Comparison of ENCODE assay signal across 30 cellular contexts in genomic region chr14:96135285-96135684, GRCh38.
DNase-seq lines count a peak whose midpoint lies in the region; ATAC-seq, FAIRE-seq and TF ChIP-seq lines count a peak whose summit lies in the region.
"Had no signal": no experiment of that assay in that cellular context is flagged by ENCODE, and none has a peak within 500 bp of the region (broad histone marks: within the 10 kb centered on the region; RNA-seq: fewer than 3 reads in every experiment).

No MANE protein-coding gene starts in this region.

- no peak for TF ChIP-seq RAD21 in IMR-90 (IDR thresholded peaks at IDR 0.05; ENCODE audit: low read length)

- dilution Hi-C loops in IMR-90 (cut with HindIII; ENCODE audit: low sequenced_read_pairs, unreplicated experiment): no loop called here

- H2AFZ ChIP-seq in IMR-90 (replicated peaks; ENCODE audit: low read length, poor library complexity) (no peak overlapping the region), astrocyte (ENCODE audit: low read depth, low read length) (no peak overlapping the region)

- H4K91ac ChIP-seq in IMR-90 (ENCODE audit: insufficient read depth, low read depth, low read length): peak overlapping the region; percentile 86

- no TSS peak for BruUV-seq in IMR-90 (replicated peaks; lab: Mats Ljungman, UMichigan)

- TF ChIP-seq CTCF in IMR-90 (conservative IDR thresholded peaks at IDR 0.05; ENCODE audit: low read depth, low read length): no peak
- TF ChIP-seq CTCF in astrocyte (IDR thresholded peaks at IDR 0.05; ENCODE audit: insufficient read depth, low read depth, low read length): no peak
- TF ChIP-seq CTCF in lower lobe of right lung (IDR thresholded peaks at IDR 0.05): no peak
- TF ChIP-seq CTCF in stomach (IDR thresholded peaks at IDR 0.05): no peak

- no peak for TF ChIP-seq POLR2A in IMR-90 (IDR thresholded peaks at IDR 0.05; ENCODE audit: low read depth, low read length)
- TF ChIP-seq POLR2A in stomach (IDR thresholded peaks at IDR 0.05): no peak

- no peak overlapping the region for H3K4me3 Mint-ChIP-seq in astrocyte (ENCODE audit: unreplicated experiment)
- H3K4me3 Mint-ChIP-seq in activated naive CD4-positive, alpha-beta T cell treated with anti-CD3 and anti-CD28 coated beads for 36 hours: no peak overlapping the region
- H3K4me3 Mint-ChIP-seq: CD8-positive, alpha-beta T cell; memory B cell; natural killer cell treated with Interleukin-12 subunit alpha and Interleukin-12 subunit beta and Interleukin-15 and Interleukin-18, amount 100 ng/mL, for 72 hours; stimulated activated effector memory CD8-positive, alpha-beta T cell treated with anti-CD3 and anti-CD28 coated beads, Interleukin-12 subunit alpha, Interleukin-12 subunit beta, amount 100 ng/mL, for 72 hours had no signal

- H3K18ac ChIP-seq in IMR-90 (ENCODE audit: low read depth, low read length): peak overlapping the region; percentile 87

- H4K5ac ChIP-seq in IMR-90 (ENCODE audit: low read depth, low read length): peak overlapping the region; percentile 82; the same call in 1 of the 2 replicates

- in situ Hi-C loops in IMR-90 (cut with MboI; ENCODE audit: low sequenced_read_pairs): no loop called here

- no CpG with 5 or more reads among the region's 8 CpGs for WGBS in IMR-90 (ENCODE audit: extremely low coverage in 2 of 2, insufficient read length in 1 of 2), 2 experiments
- WGBS in stomach, 5 donors: 22 to 52% (median 26%) methylated on average over 8 of the region's 8 CpGs

- no peak overlapping the region for H3K56ac ChIP-seq in IMR-90 (ENCODE audit: extremely low read depth, insufficient read depth, low read length)

- H2AK5ac ChIP-seq in IMR-90 (ENCODE audit: low read depth, low read length): peak overlapping the region; percentile 97

- no peaks in the 10 kb centered on the region for H3K4me1 Mint-ChIP-seq in astrocyte (ENCODE audit: low read depth, unreplicated experiment)
- H3K4me1 Mint-ChIP-seq in activated naive CD4-positive, alpha-beta T cell treated with anti-CD3 and anti-CD28 coated beads for 36 hours (ENCODE audit: low read depth): no peaks in the 10 kb centered on the region
- H3K4me1 Mint-ChIP-seq: memory B cell; stimulated activated effector memory CD8-positive, alpha-beta T cell treated with anti-CD3 and anti-CD28 coated beads, Interleukin-12 subunit alpha, Interleukin-12 subunit beta, amount 100 ng/mL, for 72 hours had no signal

- peaks cover 7% of the 10 kb centered on the region; the same call in 1 of the 2 replicates for H3K9me3 ChIP-seq in IMR-90 (ENCODE audit: control insufficient read depth, insufficient read depth, low read length)
- H3K9me3 ChIP-seq in astrocyte (ENCODE audit: insufficient read depth, low read depth, low read length): peaks cover 4% of the 10 kb centered on the region
- H3K9me3 ChIP-seq in lower lobe of right lung: peaks cover 4% of the 10 kb centered on the region
- peaks cover 0 to 18% (median 11%) of the 10 kb centered on the region in 4 donors for H3K9me3 ChIP-seq in stomach
- H3K9me3 ChIP-seq: gastrocnemius medialis, prostate gland, thoracic aorta had no signal

- no peak for FAIRE-seq in astrocyte (lab: Jason Lieb, UNC)
- FAIRE-seq: GM12878, GM19239, keratinocyte had no signal

- no peak overlapping the region for H2AK9ac ChIP-seq in IMR-90 (replicated peaks; ENCODE audit: low read depth, low read length, poor library complexity)

- H3K79me2 ChIP-seq in astrocyte (ENCODE audit: insufficient read depth, low read length): no peaks in the 10 kb centered on the region

- H3K4me2 ChIP-seq in IMR-90 (ENCODE audit: low read depth, low read length): no peak overlapping the region
- H3K4me2 ChIP-seq in astrocyte (ENCODE audit: low read length): no peak overlapping the region

- H3K9ac ChIP-seq in IMR-90 (ENCODE audit: low read depth, low read length): no peak overlapping the region
- H3K9ac ChIP-seq in astrocyte (ENCODE audit: low read length): no peak overlapping the region

- H2BK15ac ChIP-seq in IMR-90 (ENCODE audit: low read depth, low read length): peak overlapping the region; percentile 85; the same call in 2 of the 3 replicates

- CTCF ChIA-PET in IMR-90 (lab: Yijun Ruan, JAX): no interaction called here
- CTCF ChIA-PET in activated naive CD4-positive, alpha-beta T cell treated with anti-CD3 and anti-CD28 coated beads for 36 hours (lab: Charles Lee): interaction anchor here (0.7 kb wide), 1 partner anchor 591 kb away, joined by 3 read pairs; no protein-coding TSS in a partner anchor

- no peaks in the 10 kb centered on the region for H3K36me3 Mint-ChIP-seq in astrocyte (ENCODE audit: low read depth, unreplicated experiment)
- H3K36me3 Mint-ChIP-seq in activated naive CD4-positive, alpha-beta T cell treated with anti-CD3 and anti-CD28 coated beads for 36 hours (ENCODE audit: low read depth): no peaks in the 10 kb centered on the region
- H3K36me3 Mint-ChIP-seq: CD8-positive, alpha-beta T cell; natural killer cell treated with Interleukin-12 subunit alpha and Interleukin-12 subunit beta and Interleukin-15 and Interleukin-18, amount 100 ng/mL, for 72 hours; stimulated activated effector memory CD8-positive, alpha-beta T cell treated with anti-CD3 and anti-CD28 coated beads, Interleukin-12 subunit alpha, Interleukin-12 subunit beta, amount 100 ng/mL, for 72 hours had no signal

- peak overlapping the region; percentile 94 for H3K4ac ChIP-seq in IMR-90 (ENCODE audit: low read depth, low read length)

- peak overlapping the region in 1 of 2 experiments; percentile 62; a peak in 1 of 4 replicates for H4K8ac ChIP-seq in IMR-90 (ENCODE audit: low read depth in 2 of 2, low read length in 2 of 2)

- no peak overlapping the region for H3K23ac ChIP-seq in IMR-90 (ENCODE audit: low read depth, low read length)

- H3K9me3 Mint-ChIP-seq in astrocyte (ENCODE audit: unreplicated experiment): peaks cover 14% of the 10 kb centered on the region
- peaks cover 7% of the 10 kb centered on the region for H3K9me3 Mint-ChIP-seq in activated naive CD4-positive, alpha-beta T cell treated with anti-CD3 and anti-CD28 coated beads for 36 hours
- H3K9me3 Mint-ChIP-seq: natural killer cell treated with Interleukin-12 subunit alpha and Interleukin-12 subunit beta and Interleukin-15 and Interleukin-18, amount 100 ng/mL, for 72 hours; stimulated activated effector memory CD8-positive, alpha-beta T cell treated with anti-CD3 and anti-CD28 coated beads, Interleukin-12 subunit alpha, Interleukin-12 subunit beta, amount 100 ng/mL, for 72 hours had no signal

- H3K27ac ChIP-seq in IMR-90 (ENCODE audit: insufficient read depth, low read length): peak overlapping the region; percentile 61; the same call in 1 of the 2 replicates
- no peak overlapping the region for H3K27ac ChIP-seq in astrocyte (ENCODE audit: low read depth, low read length)
- H3K27ac ChIP-seq in lower lobe of right lung: no peak overlapping the region
- peak overlapping the region in 4 of 5 donors; percentile 39 to 75 (median 60) for H3K27ac ChIP-seq in stomach
- H3K27ac ChIP-seq: ascending aorta, gastrocnemius medialis, prostate gland, thoracic aorta had no signal

- peaks cover 13% of the 10 kb centered on the region for H3K4me1 ChIP-seq in IMR-90 (ENCODE audit: control insufficient read depth, insufficient read depth, low read length)
- H3K4me1 ChIP-seq in astrocyte (ENCODE audit: insufficient read depth, low read length): no peaks in the 10 kb centered on the region
- H3K4me1 ChIP-seq in lower lobe of right lung: no peaks in the 10 kb centered on the region
- peaks cover 0 to 27% (median 9%) of the 10 kb centered on the region in 4 donors for H3K4me1 ChIP-seq in stomach
- H3K4me1 ChIP-seq: ascending aorta, gastrocnemius medialis, prostate gland had no signal

- H3K27ac Mint-ChIP-seq in astrocyte (ENCODE audit: unreplicated experiment): no peak overlapping the region
- H3K27ac Mint-ChIP-seq in activated naive CD4-positive, alpha-beta T cell treated with anti-CD3 and anti-CD28 coated beads for 36 hours: no peak overlapping the region
- H3K27ac Mint-ChIP-seq: activated naive CD4-positive, alpha-beta T cell treated with anti-CD3 and anti-CD28 coated beads, Interleukin-2, amount 50 U/mL, for 72 hours; CD8-positive, alpha-beta T cell; memory B cell; natural killer cell treated with Interleukin-12 subunit alpha and Interleukin-12 subunit beta and Interleukin-15 and Interleukin-18, amount 100 ng/mL, for 72 hours; stimulated activated effector memory CD8-positive, alpha-beta T cell treated with anti-CD3 and anti-CD28 coated beads, Interleukin-12 subunit alpha, Interleukin-12 subunit beta, amount 100 ng/mL, for 72 hours had no signal

- H3K4me3 ChIP-seq in IMR-90 (ENCODE audit: insufficient read depth, low read depth, low read length) (no peak overlapping the region), astrocyte (ENCODE audit: insufficient read depth, low read depth, low read length) (no peak overlapping the region), lower lobe of right lung (no peak overlapping the region), stomach (no peak overlapping the region)
- H3K4me3 ChIP-seq: ascending aorta, esophagus muscularis mucosa, gastrocnemius medialis, GM12878, prostate gland, skin epidermis, thoracic aorta had no signal

- H3K36me3 ChIP-seq in IMR-90 (ENCODE audit: control insufficient read depth, insufficient read depth, low read length) (no peaks in the 10 kb centered on the region), astrocyte (ENCODE audit: insufficient read depth, low read length) (no peaks in the 10 kb centered on the region), lower lobe of right lung (no peaks in the 10 kb centered on the region), stomach (no peaks in the 10 kb centered on the region)
- H3K36me3 ChIP-seq: ascending aorta, esophagus muscularis mucosa, gastrocnemius medialis, prostate gland, thoracic aorta had no signal

- H2BK120ac ChIP-seq in IMR-90 (ENCODE audit: low read depth, low read length): peak overlapping the region; percentile 53

- DNase-seq in IMR-90: no peak
- peak; percentile 86 for DNase-seq in astrocyte (ENCODE audit: low read depth)
- no peak for DNase-seq in lower lobe of right lung
- peak; percentile 56 for DNase-seq in stomach
- no peak for DNase-seq in SKM-1 treated with dmso at 0.1 percent for 144 hours (lab: John Stamatoyannopoulos, UW; ENCODE audit: unreplicated experiment)
- DNase-seq in activated naive CD4-positive, alpha-beta T cell treated with anti-CD3 and anti-CD28 coated beads for 36 hours: no peak
- DNase-seq: activated CD4-positive, alpha-beta T cell treated with anti-CD3 and anti-CD28 coated beads for 48 hours; CD8-positive, alpha-beta T cell; effector memory CD4-positive, alpha-beta T cell; gastrocnemius medialis; Karpas-422; NCI-H1092; NCI-H1930; NCI-H226; NCI-H82; SIG-M5; stimulated activated CD4-positive, alpha-beta T cell treated with anti-CD3 and anti-CD28 coated beads, Interleukin-2, amount 100 ng/mL, for 24 hours had no signal

- peak overlapping the region; percentile 75; the same call in 1 of the 2 replicates for H3K14ac ChIP-seq in IMR-90 (replicated peaks; ENCODE audit: low read depth, low read length)

- peaks cover 23% of the 10 kb centered on the region for H3K27me3 Mint-ChIP-seq in astrocyte (ENCODE audit: low read depth, unreplicated experiment)
- peaks cover 3% of the 10 kb centered on the region for H3K27me3 Mint-ChIP-seq in activated naive CD4-positive, alpha-beta T cell treated with anti-CD3 and anti-CD28 coated beads for 36 hours (ENCODE audit: low read depth)

- no peaks in the 10 kb centered on the region for H3K79me1 ChIP-seq in IMR-90 (ENCODE audit: low read depth in 1 of 2, low read length in 2 of 2)

- TF ChIP-seq EP300 in stomach (IDR thresholded peaks at IDR 0.05): no peak

- POLR2A ChIA-PET in IMR-90 (lab: Charles Lee; ENCODE audit: unreplicated experiment): interaction anchor here (0.6 kb wide), 1 partner anchor 122 kb away, joined by 3 read pairs; no protein-coding TSS in a partner anchor

- no peak for ATAC-seq in IMR-90 (ENCODE audit: low read depth)
- peak; percentile 72 to 74 for ATAC-seq in lower lobe of right lung
- ATAC-seq in HG02885 (IDR thresholded peaks at IDR 0.05; ENCODE audit: poor library complexity, unreplicated experiment): no peak
- ATAC-seq: CD8-positive, alpha-beta T cell; GM12878; natural killer cell treated with Interleukin-12 subunit alpha and Interleukin-12 subunit beta and Interleukin-15 and Interleukin-18, amount 100 ng/mL, for 72 hours; stimulated activated effector memory CD8-positive, alpha-beta T cell treated with anti-CD3 and anti-CD28 coated beads, Interleukin-12 subunit alpha, Interleukin-12 subunit beta, amount 100 ng/mL, for 72 hours had no signal

- peaks cover 20% of the 10 kb centered on the region; the same call in 1 of the 2 replicates for H3K9me1 ChIP-seq in IMR-90 (ENCODE audit: insufficient read depth, low read length)

- intact Hi-C loops in IMR-90 (cut with micrococcal nuclease) (no loop called here), lower lobe of right lung (cut with DNase I) (no loop called here), stomach (cut with DNase I; ENCODE audit: low total_unique reads) (no loop called here)
- intact Hi-C loops in activated naive CD4-positive, alpha-beta T cell treated with anti-CD3 and anti-CD28 coated beads for 36 hours (cut with micrococcal nuclease): no loop called here

- H4K20me1 ChIP-seq in IMR-90 (ENCODE audit: insufficient read depth, low read length): no peaks in the 10 kb centered on the region
- H4K20me1 ChIP-seq in astrocyte (ENCODE audit: insufficient read depth, low read length): no peaks in the 10 kb centered on the region

- H3K27me3 ChIP-seq in IMR-90 (ENCODE audit: control insufficient read depth, insufficient read depth, low read length): no peaks in the 10 kb centered on the region
- peaks cover 6% of the 10 kb centered on the region for H3K27me3 ChIP-seq in astrocyte (ENCODE audit: insufficient read depth, low read length)
- H3K27me3 ChIP-seq in lower lobe of right lung (ENCODE audit: low read depth): no peaks in the 10 kb centered on the region
- no peaks in the 10 kb centered on the region for H3K27me3 ChIP-seq in stomach
- H3K27me3 ChIP-seq: ascending aorta, esophagus muscularis mucosa, gastrocnemius medialis had no signal

- peak overlapping the region; percentile 88 for H2BK20ac ChIP-seq in IMR-90 (ENCODE audit: low read depth, low read length)

- H2BK5ac ChIP-seq in IMR-90 (ENCODE audit: low read depth, low read length, poor library complexity, severe bottlenecking): peak overlapping the region; percentile 9

Comparison
In these comparisons a context has a peak if more than half of its experiments do, and no peak if none do; other contexts are left out.
1. ATAC-seq: peak in lower lobe of right lung (2 of 2); none in IMR-90 (single experiment) and HG02885 (single experiment).
2. DNase-seq: peak in astrocyte (single experiment) and stomach (single experiment); none in IMR-90 (single experiment), lower lobe of right lung (single experiment), SKM-1 treated with dmso at 0.1 percent for 144 hours (single experiment) and activated naive CD4-positive, alpha-beta T cell treated with anti-CD3 and anti-CD28 coated beads for 36 hours (single experiment).
3. H3K27ac ChIP-seq: peak in IMR-90 (single experiment) and stomach (4 of 5); none in astrocyte (single experiment) and lower lobe of right lung (single experiment).